9 cellular contexts compared by ENCODE assay signal in genomic region chr6:62775427-62776022, GRCh38.
DNase-seq lines count a peak whose midpoint lies in the region; TF ChIP-seq lines count a peak whose summit lies in the region.
"Had no signal": no experiment of that assay in that cellular context is flagged by ENCODE, and none has a peak within 500 bp of the region (broad histone marks: within the 10 kb centered on the region; RNA-seq: fewer than 3 reads in every experiment).

No MANE protein-coding gene starts in this region.

- H3K27ac ChIP-seq in C4-2B = no peak overlapping the region

- peak; percentile 77 for TF ChIP-seq CTCF in C4-2B (conservative IDR thresholded peaks at IDR 0.05)
- TF ChIP-seq CTCF in GM20000 (IDR thresholded peaks at IDR 0.05; ENCODE audit: extremely low read depth, missing control alignments) = peak; percentile 57

- DNase-seq in GM20000 (ENCODE audit: low spot score) = peak; percentile 8
- peak; percentile 44 for DNase-seq in NCI-H82 (lab: John Stamatoyannopoulos, UW)
- DNase-seq in glomerular visceral epithelial cell (ENCODE audit: extremely low spot score) = peak; percentile 21
- DNase-seq in activated CD4-positive, alpha-beta T cell treated with anti-CD3 and anti-CD28 coated beads, Interleukin-2, amount 50 U/mL, for 1 hour = no peak
- no peak for DNase-seq in NCI-H1417 treated with DMSO at 0.1 percent for 48 hours (lab: John Stamatoyannopoulos, UW)
- no peak for DNase-seq in cortex of kidney (lab: John Stamatoyannopoulos, UW)
- DNase-seq in HK-2 (ENCODE audit: unreplicated experiment) = no peak
- DNase-seq: activated naive CD8-positive, alpha-beta T cell treated with anti-CD3 and anti-CD28 coated beads, Interleukin-2, amount 10 ng/mL, durations not matched to agents 7 days and 5 days had no signal

Comparison
In these comparisons a context has a peak if more than half of its experiments do, and no peak if none do; other contexts are left out.
1. DNase-seq: peak in GM20000 (single experiment), NCI-H82 (single experiment) and glomerular visceral epithelial cell (single experiment); none in activated CD4-positive, alpha-beta T cell treated with anti-CD3 and anti-CD28 coated beads, Interleukin-2, amount 50 U/mL, for 1 hour (single experiment), NCI-H1417 treated with DMSO at 0.1 percent for 48 hours (single experiment), cortex of kidney (single experiment) and HK-2 (single experiment).